ENCODE assay signal across 20 cellular contexts in genomic region chr19:55042344-55042678, GRCh38. TPM values are rescaled to one million over a fixed set of nuclear protein-coding genes. Genes with fewer than 3 reads are reported as not detected.
DNase-seq lines count a peak whose midpoint lies in the region; ATAC-seq, FAIRE-seq and TF ChIP-seq lines count a peak whose summit lies in the region.
"Had no signal": no experiment of that assay in that cellular context is flagged by ENCODE, and none has a peak within 500 bp of the region (broad histone marks: within the 10 kb centered on the region; RNA-seq: fewer than 3 reads in every experiment).

No MANE protein-coding gene starts in this region.

- H3K4me1 Mint-ChIP-seq in activated naive CD4-positive, alpha-beta T cell treated with anti-CD3 and anti-CD28 coated beads, Interleukin-2, amount 50 U/mL, for 24 hours: peaks cover 19% of the 10 kb centered on the region
- H3K4me1 Mint-ChIP-seq in activated CD4-positive, alpha-beta memory T cell treated with anti-CD3 and anti-CD28 coated beads for 36 hours (ENCODE audit: low read depth): peaks cover 20% of the 10 kb centered on the region
- peaks cover 14 to 15% of the 10 kb centered on the region in 2 donors for H3K4me1 Mint-ChIP-seq in effector memory CD8-positive, alpha-beta T cell (ENCODE audit: low read depth in 2 of 2)
- H3K4me1 Mint-ChIP-seq: GM23338 had no signal

- no peak for TF ChIP-seq CTCF in D721Med (IDR thresholded peaks at IDR 0.05; ENCODE audit: insufficient read depth, missing control alignments)
- no peak for TF ChIP-seq CTCF in brain microvascular endothelial cell (IDR thresholded peaks at IDR 0.05; ENCODE audit: low read depth, low read length, missing control alignments)

- in situ Hi-C loops in brain microvascular endothelial cell (cut with HindIII; ENCODE audit: low pct_ligation_motif_present, low sequenced_read_pairs): no loop called here

- ATAC-seq in effector memory CD8-positive, alpha-beta T cell (replicated peaks): no peak
- ATAC-seq in HG03565 (IDR thresholded peaks at IDR 0.05; ENCODE audit: unreplicated experiment): no peak
- ATAC-seq: GM23338; stimulated activated memory B cell treated with anti-CD40 and anti-IgM and Interleukin-4, amounts not matched to agents 10 μg/mL and 1 μg/mL and 100 μg/mL, for 72 hours had no signal

- no peaks in the 10 kb centered on the region for H3K27me3 ChIP-seq in brain microvascular endothelial cell (replicated peaks)
- H3K27me3 ChIP-seq: Peyer's patch, tibial nerve had no signal

- peaks cover 2% of the 10 kb centered on the region for H3K36me3 Mint-ChIP-seq in activated naive CD4-positive, alpha-beta T cell treated with anti-CD3 and anti-CD28 coated beads, Interleukin-2, amount 50 U/mL, for 24 hours
- H3K36me3 Mint-ChIP-seq in activated CD4-positive, alpha-beta memory T cell treated with anti-CD3 and anti-CD28 coated beads for 36 hours: peaks cover 10% of the 10 kb centered on the region
- peaks cover 29% of the 10 kb centered on the region for H3K36me3 Mint-ChIP-seq in effector memory CD8-positive, alpha-beta T cell (ENCODE audit: insufficient read depth)

- POLR2A ChIA-PET in activated CD4-positive, alpha-beta memory T cell treated with anti-CD3 and anti-CD28 coated beads for 36 hours (lab: Charles Lee): no interaction called here

- H3K27me3 Mint-ChIP-seq in activated naive CD4-positive, alpha-beta T cell treated with anti-CD3 and anti-CD28 coated beads, Interleukin-2, amount 50 U/mL, for 24 hours: no peaks in the 10 kb centered on the region
- H3K27me3 Mint-ChIP-seq in activated CD4-positive, alpha-beta memory T cell treated with anti-CD3 and anti-CD28 coated beads for 36 hours: no peaks in the 10 kb centered on the region
- no peaks in the 10 kb centered on the region for H3K27me3 Mint-ChIP-seq in effector memory CD8-positive, alpha-beta T cell
- H3K27me3 Mint-ChIP-seq: stimulated activated memory B cell treated with anti-CD40 and anti-IgM and Interleukin-4, amounts not matched to agents 10 μg/mL and 1 μg/mL and 100 μg/mL, for 72 hours had no signal

- CTCF ChIA-PET in activated CD4-positive, alpha-beta memory T cell treated with anti-CD3 and anti-CD28 coated beads for 36 hours (lab: Charles Lee): interaction anchor here (0.7 to 0.9 kb wide), 2 partner anchors 20 to 561 kb away, joined by 3 read pairs; partner anchors contain the start of gene RDH13

- no peaks in the 10 kb centered on the region for H3K9me3 Mint-ChIP-seq in activated naive CD4-positive, alpha-beta T cell treated with anti-CD3 and anti-CD28 coated beads, Interleukin-2, amount 50 U/mL, for 24 hours
- no peaks in the 10 kb centered on the region for H3K9me3 Mint-ChIP-seq in activated CD4-positive, alpha-beta memory T cell treated with anti-CD3 and anti-CD28 coated beads for 36 hours
- H3K9me3 Mint-ChIP-seq in effector memory CD8-positive, alpha-beta T cell: no peaks in the 10 kb centered on the region
- H3K9me3 Mint-ChIP-seq: GM23338; stimulated activated memory B cell treated with anti-CD40 and anti-IgM and Interleukin-4, amounts not matched to agents 10 μg/mL and 1 μg/mL and 100 μg/mL, for 72 hours had no signal

- intact Hi-C loops in activated CD4-positive, alpha-beta memory T cell treated with anti-CD3 and anti-CD28 coated beads for 36 hours (cut with micrococcal nuclease): no loop called here

- DNase-seq in activated naive CD4-positive, alpha-beta T cell (lab: John Stamatoyannopoulos, UW): no peak
- no peak for DNase-seq in activated CD4-positive, alpha-beta memory T cell treated with anti-CD3 and anti-CD28 coated beads for 36 hours
- no peak for DNase-seq in effector memory CD8-positive, alpha-beta T cell
- no peak for DNase-seq in D721Med (ENCODE audit: insufficient read length, low spot score)
- no peak for DNase-seq in cortex of kidney (lab: John Stamatoyannopoulos, UW)
- no peak for DNase-seq in brain microvascular endothelial cell
- DNase-seq: activated CD4-positive, CD25-positive, alpha-beta regulatory T cell; aorta; NCI-H2029; Peyer's patch; right cardiac atrium; T1000 had no signal

- FAIRE-seq in D721Med (lab: Jason Lieb, UNC): no peak

- peak overlapping the region; percentile 82 for H3K4me3 Mint-ChIP-seq in activated naive CD4-positive, alpha-beta T cell treated with anti-CD3 and anti-CD28 coated beads, Interleukin-2, amount 50 U/mL, for 24 hours
- peak overlapping the region; percentile 41 for H3K4me3 Mint-ChIP-seq in activated CD4-positive, alpha-beta memory T cell treated with anti-CD3 and anti-CD28 coated beads for 36 hours
- H3K4me3 Mint-ChIP-seq in effector memory CD8-positive, alpha-beta T cell: peak overlapping the region; percentile 2 to 53
- H3K4me3 Mint-ChIP-seq: GM23338; stimulated activated memory B cell treated with anti-CD40 and anti-IgM and Interleukin-4, amounts not matched to agents 10 μg/mL and 1 μg/mL and 100 μg/mL, for 72 hours had no signal

- peaks cover 29% of the 10 kb centered on the region for H3K36me3 ChIP-seq in brain microvascular endothelial cell (replicated peaks)

- no peak overlapping the region for H3K27ac ChIP-seq in brain microvascular endothelial cell
- H3K27ac ChIP-seq: Peyer's patch, tibial nerve had no signal

- no peak overlapping the region for H3K27ac Mint-ChIP-seq in activated naive CD4-positive, alpha-beta T cell treated with anti-CD3 and anti-CD28 coated beads, Interleukin-2, amount 50 U/mL, for 24 hours
- peak overlapping the region; percentile 81 for H3K27ac Mint-ChIP-seq in activated CD4-positive, alpha-beta memory T cell treated with anti-CD3 and anti-CD28 coated beads for 36 hours
- H3K27ac Mint-ChIP-seq in effector memory CD8-positive, alpha-beta T cell: peak overlapping the region; percentile 57 to 70
- H3K27ac Mint-ChIP-seq: GM23338; stimulated activated memory B cell treated with anti-CD40 and anti-IgM and Interleukin-4, amounts not matched to agents 10 μg/mL and 1 μg/mL and 100 μg/mL, for 72 hours had no signal

- no peak overlapping the region for H3K4me3 ChIP-seq in brain microvascular endothelial cell (ENCODE audit: low read depth, low read length)
- H3K4me3 ChIP-seq: GM23338, Peyer's patch, tibial nerve had no signal

RNA-seq across cellular contexts. Expression of gene GP6, which starts 4.2 kb away (rescaled TPM):
- not detected for total RNA-seq in activated CD4-positive, alpha-beta memory T cell treated with anti-CD3 and anti-CD28 coated beads for 36 hours
- total RNA-seq: G401, osteoblast, SK-MEL-5 had no signal

RNA-seq across cellular contexts. Expression of gene RDH13, which starts 20.6 kb away (rescaled TPM):
- total RNA-seq in activated CD4-positive, alpha-beta memory T cell treated with anti-CD3 and anti-CD28 coated beads for 36 hours: 10 to 100 TPM; 11.0 to 12.8 TPM

RNA-seq across cellular contexts. Expression of gene EPS8L1, which starts 33.4 kb away (rescaled TPM):
- 1 to 10 TPM; 2.2 to 2.7 TPM for total RNA-seq in activated CD4-positive, alpha-beta memory T cell treated with anti-CD3 and anti-CD28 coated beads for 36 hours

Comparison
In these comparisons a context has a peak if more than half of its experiments do, and no peak if none do; other contexts are left out.
1. H3K4me3 Mint-ChIP-seq: peak in every context shown above with its lines; median percentile 82 in activated naive CD4-positive, alpha-beta T cell treated with anti-CD3 and anti-CD28 coated beads, Interleukin-2, amount 50 U/mL, for 24 hours; 41 in activated CD4-positive, alpha-beta memory T cell treated with anti-CD3 and anti-CD28 coated beads for 36 hours; 28 in effector memory CD8-positive, alpha-beta T cell.